9 cellular contexts compared by ENCODE assay signal in the genomic region with DNA sequence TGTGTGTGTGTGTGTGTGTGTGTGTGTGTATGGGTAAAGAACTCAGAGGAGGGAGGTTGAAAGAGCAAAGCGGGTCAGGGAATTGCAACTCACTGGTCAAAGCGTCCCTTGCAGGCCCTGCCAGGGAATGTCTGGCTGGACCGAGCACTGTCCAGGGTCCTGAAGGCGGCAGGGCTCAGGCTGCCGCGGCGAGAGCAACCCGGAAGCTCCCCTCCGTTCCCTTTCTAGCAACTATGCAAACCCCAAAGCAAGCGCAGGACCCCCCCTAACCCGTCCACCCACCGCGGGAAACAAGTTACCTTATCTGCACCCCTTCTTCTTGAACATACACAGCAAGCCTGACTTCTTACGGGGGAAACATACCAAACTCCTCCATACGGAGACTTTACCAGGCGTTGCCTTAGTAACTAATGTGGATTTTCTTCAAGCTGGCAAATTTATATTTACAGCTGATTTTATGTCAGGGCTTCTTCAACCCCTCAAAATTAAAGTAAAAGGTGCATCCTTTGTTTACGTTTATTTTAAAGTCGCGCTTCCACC. TPM values are rescaled to one million over a fixed set of nuclear protein-coding genes. Genes with fewer than 3 reads are reported as not detected.
DNase-seq lines count a peak whose midpoint lies in the region; ATAC-seq, FAIRE-seq and TF ChIP-seq lines count a peak whose summit lies in the region.
"Had no signal": no experiment of that assay in that cellular context is flagged by ENCODE, and none has a peak within 500 bp of the region (broad histone marks: within the 10 kb centered on the region; RNA-seq: fewer than 3 reads in every experiment).

No MANE protein-coding gene starts in this region.

- H3K4me3 ChIP-seq in cardiac fibroblast (replicated peaks in 1 of 2; ENCODE audit: low read depth in 2 of 2, low read length in 2 of 2): no peak overlapping the region
- H3K4me3 ChIP-seq: SK-N-MC had no signal

- POLR2A ChIA-PET in GM10248 (lab: Yijun Ruan, JAX): no interaction called here

- DNase-seq in GM10248 (ENCODE audit: extremely low spot score) (peak; percentile 69), RPMI8226 (peak; percentile 45), cardiac fibroblast (ENCODE audit: low read depth in 2 of 2) (peak; percentile 61 to 68), GM12892 (ENCODE audit: insufficient read length) (no peak)
- DNase-seq in stimulated activated CD4-positive, alpha-beta T cell treated with anti-CD3 and anti-CD28 coated beads, Interleukin-2, amount 100 ng/mL, for 24 hours: peak; percentile 39 to 55

- peak; percentile 63 for ATAC-seq in HG02588 (IDR thresholded peaks at IDR 0.05; ENCODE audit: unreplicated experiment)
- no peak for ATAC-seq in HG02884 (IDR thresholded peaks at IDR 0.05; ENCODE audit: unreplicated experiment)

- CTCF ChIA-PET in GM10248 (lab: Yijun Ruan, JAX): no interaction called here

- peak; percentile 76 for FAIRE-seq in islet of Langerhans (lab: Jason Lieb, UNC)
- FAIRE-seq in GM12892 (lab: Jason Lieb, UNC): no peak

- no peak for TF ChIP-seq POLR2A in GM12892 (IDR thresholded peaks at IDR 0.05; ENCODE audit: low read depth, low read length)

- TF ChIP-seq CTCF in GM10248 (IDR thresholded peaks at IDR 0.05; ENCODE audit: control extremely low read depth, extremely low read depth, low read depth, missing control alignments) (no peak), cardiac fibroblast (IDR thresholded peaks at IDR 0.05; ENCODE audit: low read depth, low read length) (no peak)

RNA-seq across cellular contexts. Expression of gene GRM1, which starts 0.5 kb away (rescaled TPM):
- not detected for polyA plus RNA-seq in GM12892 (2012; ENCODE audit: missing spikeins)
